12 cellular contexts compared by ENCODE assay signal in genomic region chr4:41144812-41145211, GRCh38.
DNase-seq lines count a peak whose midpoint lies in the region; ATAC-seq and TF ChIP-seq lines count a peak whose summit lies in the region.
"Had no signal": no experiment of that assay in that cellular context is flagged by ENCODE, and none has a peak within 500 bp of the region (broad histone marks: within the 10 kb centered on the region; RNA-seq: fewer than 3 reads in every experiment).

No MANE protein-coding gene starts in this region.

- ATAC-seq in Panc1: peak; percentile 23; the same call in 1 of the 2 replicates
- ATAC-seq: naive thymus-derived CD8-positive, alpha-beta T cell had no signal

- H2AFZ ChIP-seq in ACC112 (ENCODE audit: low read length, unreplicated experiment) (peak overlapping the region; percentile 2), neural progenitor cell (replicated peaks) (no peak overlapping the region)

- POLR2A ChIA-PET in Panc1 (lab: Charles Lee): no interaction called here

- no peaks in the 10 kb centered on the region for H3K27me3 ChIP-seq in ACC112 (ENCODE audit: insufficient read depth, low read length)
- H3K27me3 ChIP-seq in Panc1 (ENCODE audit: control insufficient read depth, insufficient read depth, low read length): no peaks in the 10 kb centered on the region
- no peaks in the 10 kb centered on the region for H3K27me3 ChIP-seq in neural progenitor cell

- H3K4me3 Mint-ChIP-seq in neural progenitor cell: no peak overlapping the region
- H3K4me3 Mint-ChIP-seq: B cell; naive thymus-derived CD8-positive, alpha-beta T cell had no signal

- no TSS peak for BruUV-seq in Panc1 (replicated peaks; lab: Mats Ljungman, UMichigan)

- no peak for TF ChIP-seq CTCF in Panc1 (IDR thresholded peaks at IDR 0.05)
- no peak for TF ChIP-seq CTCF in epithelial cell of esophagus (IDR thresholded peaks at IDR 0.05; ENCODE audit: insufficient read depth, low read depth, low read length, missing control alignments)
- no peak for TF ChIP-seq CTCF in neural progenitor cell (IDR thresholded peaks at IDR 0.05)
- no peak for TF ChIP-seq CTCF in GM20000 (IDR thresholded peaks at IDR 0.05; ENCODE audit: extremely low read depth, missing control alignments)

- intact Hi-C loops in Panc1 (cut with micrococcal nuclease; ENCODE audit: unreplicated experiment): loop anchor here (10.0 kb wide), 1 partner anchor 60 kb away; no protein-coding TSS in a partner anchor

- H3K27ac Mint-ChIP-seq in neural progenitor cell: no peak overlapping the region
- H3K27ac Mint-ChIP-seq: B cell; naive thymus-derived CD8-positive, alpha-beta T cell had no signal

- no peak overlapping the region for H3K9ac ChIP-seq in neural progenitor cell

- peaks cover 73% of the 10 kb centered on the region for H3K4me1 ChIP-seq in ACC112 (ENCODE audit: control insufficient read depth, insufficient read depth, low read length, unreplicated experiment)
- peaks cover 43% of the 10 kb centered on the region for H3K4me1 ChIP-seq in Panc1 (ENCODE audit: control insufficient read depth, insufficient read depth, low read length)
- H3K4me1 ChIP-seq in neural progenitor cell: peaks cover 43% of the 10 kb centered on the region

- in situ Hi-C loops in Panc1 (cut with HindIII; ENCODE audit: low pct_unique_long_range_greater_than_20kb, low sequenced_read_pairs): no loop called here

- no peaks in the 10 kb centered on the region for H4K20me1 ChIP-seq in neural progenitor cell (ENCODE audit: low read depth)

- H3K36me3 ChIP-seq in ACC112 (ENCODE audit: insufficient read depth, low read length) (peaks cover 12% of the 10 kb centered on the region), Panc1 (ENCODE audit: control insufficient read depth, insufficient read depth, low read length) (no peaks in the 10 kb centered on the region), neural progenitor cell (no peaks in the 10 kb centered on the region)

- peaks cover 30% of the 10 kb centered on the region for H3F3A ChIP-seq in neural progenitor cell (ENCODE audit: low read depth)

- no peak overlapping the region for H3K4me2 ChIP-seq in neural progenitor cell

- H3K9me3 Mint-ChIP-seq in neural progenitor cell: no peaks in the 10 kb centered on the region

- no peaks in the 10 kb centered on the region for H3K9me3 ChIP-seq in Panc1 (ENCODE audit: control insufficient read depth, insufficient read depth, low read depth, low read length)
- no peaks in the 10 kb centered on the region for H3K9me3 ChIP-seq in neural progenitor cell (ENCODE audit: low read depth)

- peak overlapping the region; percentile 97 for H3K27ac ChIP-seq in ACC112 (ENCODE audit: low read depth, low read length)
- peak overlapping the region; percentile 80 for H3K27ac ChIP-seq in Panc1 (ENCODE audit: low read length)
- H3K27ac ChIP-seq in neural progenitor cell: peak overlapping the region; percentile 65

- H3K4me3 ChIP-seq in ACC112 (ENCODE audit: low read depth, low read length): no peak overlapping the region
- H3K4me3 ChIP-seq in Panc1 (ENCODE audit: low read depth in 2 of 2, low read length in 2 of 2): no peak overlapping the region
- no peak overlapping the region for H3K4me3 ChIP-seq in epithelial cell of esophagus (ENCODE audit: low read length)
- H3K4me3 ChIP-seq in neural progenitor cell: no peak overlapping the region

- CTCF ChIA-PET in Panc1 (lab: Charles Lee): no interaction called here

- H3K79me2 ChIP-seq in ACC112 (ENCODE audit: control insufficient read depth, insufficient read depth, low read length, unreplicated experiment) (peaks cover 65% of the 10 kb centered on the region), neural progenitor cell (ENCODE audit: low read depth) (peaks cover 6% of the 10 kb centered on the region)

- H3K27me3 Mint-ChIP-seq in neural progenitor cell (ENCODE audit: insufficient read depth, low read depth): no peaks in the 10 kb centered on the region
- H3K27me3 Mint-ChIP-seq: B cell had no signal

- no peaks in the 10 kb centered on the region for H3K36me3 Mint-ChIP-seq in neural progenitor cell

- peaks cover 16% of the 10 kb centered on the region for H3K4me1 Mint-ChIP-seq in neural progenitor cell
- H3K4me1 Mint-ChIP-seq: B cell; naive thymus-derived CD8-positive, alpha-beta T cell had no signal

- DNase-seq in Panc1 (ENCODE audit: low read depth, low spot score) (no peak), epithelial cell of esophagus (ENCODE audit: low read depth) (peak; percentile 65), neural progenitor cell (ENCODE audit: low spot score) (no peak), GDM1 (lab: John Stamatoyannopoulos, UW) (no peak), hypothalamus (lab: John Stamatoyannopoulos, UW) (no peak), GM20000 (ENCODE audit: low spot score) (no peak), SHP77 (lab: John Stamatoyannopoulos, UW) (no peak)
- DNase-seq: KBM-7; naive thymus-derived CD8-positive, alpha-beta T cell; NCI-H774 had no signal
